ENCODE assay signal across 8 cellular contexts in the genomic region with DNA sequence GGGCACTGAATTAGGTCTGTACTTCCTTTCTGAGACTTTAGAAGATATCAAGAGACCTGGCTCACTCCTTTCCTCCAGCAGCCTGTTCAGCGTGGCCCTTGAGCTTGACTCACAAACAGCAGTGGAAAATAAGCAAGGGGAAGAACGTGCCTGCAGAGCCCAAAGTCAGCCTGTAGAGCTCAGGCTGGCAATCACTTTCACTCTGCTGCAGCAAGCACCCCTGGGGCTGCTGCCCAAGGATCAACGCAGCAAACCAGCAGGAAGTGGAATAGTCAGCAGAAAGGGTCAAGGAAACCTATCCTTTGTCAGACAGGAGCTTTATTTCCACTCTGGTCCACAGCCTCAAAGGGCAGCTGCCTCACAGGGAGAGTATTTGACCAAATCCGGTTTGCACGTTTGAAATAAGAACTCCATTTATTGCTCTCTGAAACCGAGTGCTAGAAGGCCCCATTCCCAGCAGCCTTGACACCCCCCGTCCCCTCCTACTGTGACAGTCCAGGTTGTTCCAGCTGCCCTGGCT.
DNase-seq lines count a peak whose midpoint lies in the region; ATAC-seq and TF ChIP-seq lines count a peak whose summit lies in the region.

No MANE protein-coding gene starts in this region.

- peak; percentile 27 for ATAC-seq in GM21360 (IDR thresholded peaks at IDR 0.05; ENCODE audit: unreplicated experiment)
- peak; percentile 35 to 36 for ATAC-seq in activated T-cell treated with anti-CD3 and anti-CD28 coated beads, Interleukin-2, amount 50 U/mL, for 4 hours
- ATAC-seq in GM18498 (IDR thresholded peaks at IDR 0.05; ENCODE audit: unreplicated experiment), result no peak

- H3K27ac ChIP-seq in Karpas-422 (ENCODE audit: low read length) (no peak overlapping the region), cardiac muscle cell (no peak overlapping the region), smooth muscle cell (ENCODE audit: low read depth) (peak overlapping the region; percentile 27)

- H3K4me1 ChIP-seq in Karpas-422 (ENCODE audit: low read length) (peaks cover 15% of the 10 kb centered on the region), cardiac muscle cell (ENCODE audit: low read depth) (no peaks in the 10 kb centered on the region), smooth muscle cell (ENCODE audit: low read depth) (no peaks in the 10 kb centered on the region)

- H3K9ac ChIP-seq in Karpas-422 (ENCODE audit: low read length), result peak overlapping the region; percentile 25; the same call in 1 of the 2 replicates
- H3K9ac ChIP-seq in smooth muscle cell (ENCODE audit: low read depth), result no peak overlapping the region

- H3K4me1 Mint-ChIP-seq in activated T-cell treated with anti-CD3 and anti-CD28 coated beads, Interleukin-2, amount 50 U/mL, for 4 hours (ENCODE audit: low read depth), result peaks cover 52% of the 10 kb centered on the region

- H3K4me3 ChIP-seq in Karpas-422 (ENCODE audit: low read length), result no peak overlapping the region
- H3K4me3 ChIP-seq in cardiac muscle cell, result no peak overlapping the region
- H3K4me3 ChIP-seq in smooth muscle cell, result no peak overlapping the region

- DNase-seq in AG08396 (ENCODE audit: low spot score) (peak; percentile 63), Karpas-422 (no peak), cardiac muscle cell (ENCODE audit: low read depth in 1 of 2, low spot score in 1 of 2) (peak; percentile 39 to 80), smooth muscle cell (lab: John Stamatoyannopoulos, UW; ENCODE audit: unreplicated experiment) (no peak), dedifferentiated amniotic fluid mesenchymal stem cell (ENCODE audit: extremely low spot score) (no peak)
- DNase-seq in activated T-cell treated with anti-CD3 and anti-CD28 coated beads, Interleukin-2, amount 50 U/mL, for 4 hours, result peak; percentile 40

- H3K79me2 ChIP-seq in Karpas-422 (ENCODE audit: low read length) (no peaks in the 10 kb centered on the region), smooth muscle cell (ENCODE audit: low read depth) (no peaks in the 10 kb centered on the region)

- peaks cover 4% of the 10 kb centered on the region for H3K9me3 Mint-ChIP-seq in activated T-cell treated with anti-CD3 and anti-CD28 coated beads, Interleukin-2, amount 50 U/mL, for 4 hours

- no peaks in the 10 kb centered on the region for H3K9me2 ChIP-seq in Karpas-422 (replicated peaks; ENCODE audit: insufficient read depth, low read length)

- H3K4me2 ChIP-seq in Karpas-422 (ENCODE audit: low read depth, low read length, poor library complexity, severe bottlenecking) (no peak overlapping the region), smooth muscle cell (peak overlapping the region; percentile 49)

- H4K20me1 ChIP-seq in Karpas-422 (ENCODE audit: insufficient read depth, low read depth, low read length) (no peaks in the 10 kb centered on the region), smooth muscle cell (ENCODE audit: low read depth) (no peaks in the 10 kb centered on the region)

- peaks cover 2% of the 10 kb centered on the region for H3K36me3 Mint-ChIP-seq in activated T-cell treated with anti-CD3 and anti-CD28 coated beads, Interleukin-2, amount 50 U/mL, for 4 hours (ENCODE audit: insufficient read depth)

- H3K36me3 ChIP-seq in Karpas-422 (ENCODE audit: insufficient read depth, low read length) (no peaks in the 10 kb centered on the region), cardiac muscle cell (no peaks in the 10 kb centered on the region), smooth muscle cell (ENCODE audit: low read depth) (no peaks in the 10 kb centered on the region)

- 51% methylated on average over 7 of the region's 7 CpGs for WGBS in smooth muscle cell (ENCODE audit: low lambda C conversion rate)

- H3K4me3 Mint-ChIP-seq in activated T-cell treated with anti-CD3 and anti-CD28 coated beads, Interleukin-2, amount 50 U/mL, for 4 hours, result peak overlapping the region; percentile 51

- H2AFZ ChIP-seq in Karpas-422 (ENCODE audit: low read length) (no peak overlapping the region), smooth muscle cell (ENCODE audit: low read depth) (peak overlapping the region; percentile 53)

- H3K27me3 ChIP-seq in Karpas-422 (ENCODE audit: low read length) (no peaks in the 10 kb centered on the region), cardiac muscle cell (no peaks in the 10 kb centered on the region), smooth muscle cell (ENCODE audit: low read depth) (no peaks in the 10 kb centered on the region)

- H3K9me3 ChIP-seq in Karpas-422 (ENCODE audit: low read length) (no peaks in the 10 kb centered on the region), cardiac muscle cell (ENCODE audit: low read depth) (no peaks in the 10 kb centered on the region), smooth muscle cell (replicated peaks; ENCODE audit: low read depth) (no peaks in the 10 kb centered on the region)

- H3K27me3 Mint-ChIP-seq in activated T-cell treated with anti-CD3 and anti-CD28 coated beads, Interleukin-2, amount 50 U/mL, for 4 hours (ENCODE audit: low read depth), result no peaks in the 10 kb centered on the region

- TF ChIP-seq CTCF in cardiac muscle cell (IDR thresholded peaks at IDR 0.05; ENCODE audit: low read depth, low read length), result no peak
- no peak for TF ChIP-seq CTCF in smooth muscle cell (IDR thresholded peaks at IDR 0.05; ENCODE audit: borderline replicate concordance, insufficient read depth, poor library complexity, severe bottlenecking)

- no peaks in the 10 kb centered on the region for H3F3A ChIP-seq in smooth muscle cell (ENCODE audit: low read depth)

Comparison
In these comparisons a context has a peak if more than half of its experiments do, and no peak if none do; other contexts are left out.
1. DNase-seq: peak in AG08396 (single experiment), activated T-cell treated with anti-CD3 and anti-CD28 coated beads, Interleukin-2, amount 50 U/mL, for 4 hours (single experiment) and cardiac muscle cell (2 of 2); none in Karpas-422 (single experiment), smooth muscle cell (single experiment) and dedifferentiated amniotic fluid mesenchymal stem cell (single experiment).